14 cellular contexts compared by ENCODE assay signal in the genomic region with DNA sequence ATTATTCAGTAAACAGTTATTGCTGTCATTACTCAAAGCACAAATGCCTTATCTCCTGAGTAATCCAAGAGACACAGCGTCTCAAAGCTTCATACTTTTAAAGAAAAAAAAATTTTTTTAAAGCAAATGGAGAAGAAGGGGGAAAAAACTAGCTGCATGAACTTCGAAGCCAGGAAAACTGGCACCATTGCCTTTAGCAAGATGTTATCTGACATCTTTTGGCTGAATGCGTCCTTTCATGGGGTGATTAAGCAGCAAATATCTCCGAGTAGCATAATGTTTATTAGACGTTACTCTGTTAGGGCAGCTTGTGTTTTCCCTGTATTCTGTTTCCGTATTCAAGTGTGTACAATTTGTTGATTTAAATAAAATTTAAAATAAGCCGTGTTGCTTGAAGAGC.
A peak's percentile ranks its signal among the peaks of the same experiment; 100 is the strongest.
DNase-seq lines count a peak whose midpoint lies in the region; ATAC-seq and TF ChIP-seq lines count a peak whose summit lies in the region.
"Had no signal": no experiment of that assay in that cellular context is flagged by ENCODE, and none has a peak within 500 bp of the region (broad histone marks: within the 10 kb centered on the region; RNA-seq: fewer than 3 reads in every experiment).

No MANE protein-coding gene starts in this region.

- H3K27me3 ChIP-seq in breast epithelium (no peaks in the 10 kb centered on the region), mammary epithelial cell (ENCODE audit: insufficient read depth, low read length) (no peaks in the 10 kb centered on the region)
- H3K27me3 ChIP-seq: BLaER1 treated with 17β-estradiol and CSF1 and Interleukin-3, amounts not matched to agents 10 nM and 100 nM had no signal

- BruUV-seq in MCF 10A (replicated peaks; lab: Mats Ljungman, UMichigan) = no TSS peak
- BruUV-seq in mammary epithelial cell (replicated peaks; lab: Mats Ljungman, UMichigan) = no TSS peak

- DNase-seq in breast epithelium (ENCODE audit: low spot score in 2 of 2) (no peak), MCF 10A (ENCODE audit: unreplicated experiment) (no peak), mammary epithelial cell (peak; percentile 5), mesothelial cell of epicardium (ENCODE audit: low spot score in 2 of 2, unreplicated experiment in 2 of 2) (no peak), NCI-H2196 (lab: John Stamatoyannopoulos, UW; ENCODE audit: unreplicated experiment) (no peak), kidney tubule cell (ENCODE audit: low spot score) (no peak)
- no peak for DNase-seq in stimulated activated CD4-positive, alpha-beta T cell treated with anti-CD3 and anti-CD28 coated beads, Interleukin-4, amount 100 ng/mL, for 4 hours
- DNase-seq: NCI-H1105, NCI-H187 treated with DMSO at 0.1 percent for 48 hours, NCI-H748 treated with DMSO at 0.1 percent for 48 hours had no signal

- H3K4me1 ChIP-seq in breast epithelium (no peaks in the 10 kb centered on the region), mammary epithelial cell (ENCODE audit: insufficient read depth, low read length) (peaks cover 5% of the 10 kb centered on the region)
- H3K4me1 ChIP-seq: BLaER1 treated with 17β-estradiol and CSF1 and Interleukin-3, amounts not matched to agents 10 nM and 100 nM; SJSA1 had no signal

- H3K4me1 Mint-ChIP-seq in MCF 10A (ENCODE audit: insufficient read depth, unreplicated experiment) (peaks cover 7% of the 10 kb centered on the region), mesothelial cell of epicardium (peaks cover 31% of the 10 kb centered on the region)

- H3K4me3 ChIP-seq in breast epithelium (peak overlapping the region in 2 of 3 donors; percentile 30 to 33), mammary epithelial cell (replicated peaks in 1 of 3; ENCODE audit: insufficient read depth in 1 of 3, low read depth in 2 of 3, low read length in 3 of 3) (no peak overlapping the region)
- H3K4me3 ChIP-seq: BLaER1 treated with 17β-estradiol and CSF1 and Interleukin-3, amounts not matched to agents 10 nM and 100 nM; SJSA1 had no signal

- H3K9ac ChIP-seq in mammary epithelial cell (ENCODE audit: insufficient read depth, low read length) = no peak overlapping the region
- H3K9ac ChIP-seq: BLaER1 treated with 17β-estradiol and CSF1 and Interleukin-3, amounts not matched to agents 10 nM and 100 nM; KMS-11 had no signal

- no peaks in the 10 kb centered on the region for H3K36me3 Mint-ChIP-seq in MCF 10A (ENCODE audit: insufficient read depth, unreplicated experiment)
- H3K36me3 Mint-ChIP-seq in mesothelial cell of epicardium = no peaks in the 10 kb centered on the region

- no peaks in the 10 kb centered on the region for H3K27me3 Mint-ChIP-seq in MCF 10A (ENCODE audit: insufficient read depth, unreplicated experiment)
- no peaks in the 10 kb centered on the region for H3K27me3 Mint-ChIP-seq in mesothelial cell of epicardium (ENCODE audit: low read depth)

- intact Hi-C loops in breast epithelium (cut with DNase I; ENCODE audit: low total_unique reads) (no loop called here), MCF 10A (cut with micrococcal nuclease) (no loop called here), mammary epithelial cell (cut with micrococcal nuclease) (no loop called here)

- H4K20me1 ChIP-seq in mammary epithelial cell (ENCODE audit: insufficient read depth, low read length) = no peaks in the 10 kb centered on the region
- H4K20me1 ChIP-seq: BLaER1 treated with 17β-estradiol and CSF1 and Interleukin-3, amounts not matched to agents 10 nM and 100 nM had no signal

- TF ChIP-seq POLR2A in breast epithelium (IDR thresholded peaks at IDR 0.05) = no peak

- H3K36me3 ChIP-seq in breast epithelium (no peaks in the 10 kb centered on the region), mammary epithelial cell (ENCODE audit: insufficient read depth, low read length) (no peaks in the 10 kb centered on the region)
- H3K36me3 ChIP-seq: BLaER1 treated with 17β-estradiol and CSF1 and Interleukin-3, amounts not matched to agents 10 nM and 100 nM; SJSA1 had no signal

- no peak for TF ChIP-seq CTCF in breast epithelium (IDR thresholded peaks at IDR 0.05)
- no peak for TF ChIP-seq CTCF in MCF 10A (IDR thresholded peaks at IDR 0.05; ENCODE audit: unreplicated experiment)
- TF ChIP-seq CTCF in mammary epithelial cell (conservative IDR thresholded peaks at IDR 0.05 in 1 of 2, IDR thresholded peaks at IDR 0.05 in 1 of 2; ENCODE audit: extremely low read depth in 1 of 2, insufficient read depth in 1 of 2, low read depth in 1 of 2, low read length in 2 of 2) = no peak
- no peak for TF ChIP-seq CTCF in mesothelial cell of epicardium (IDR thresholded peaks at IDR 0.05; ENCODE audit: unreplicated experiment)

- no peak for ATAC-seq in HG02642 (IDR thresholded peaks at IDR 0.05; ENCODE audit: poor library complexity, unreplicated experiment)

- H3K9me3 ChIP-seq in breast epithelium = no peaks in the 10 kb centered on the region
- H3K9me3 ChIP-seq in mammary epithelial cell (replicated peaks; ENCODE audit: insufficient read depth, low read length) = no peaks in the 10 kb centered on the region
- H3K9me3 ChIP-seq: SJSA1 had no signal

- H3K4me2 ChIP-seq in mammary epithelial cell (ENCODE audit: insufficient read depth, low read depth, low read length) = no peak overlapping the region
- H3K4me2 ChIP-seq: BLaER1 treated with 17β-estradiol and CSF1 and Interleukin-3, amounts not matched to agents 10 nM and 100 nM; KMS-11 had no signal

- CTCF ChIA-PET in MCF 10A (lab: Yijun Ruan, JAX) = interaction anchor here (1.1 kb wide), 1 partner anchor 8 kb away, joined by 4 read pairs; no protein-coding TSS in a partner anchor
- CTCF ChIA-PET in mammary epithelial cell (lab: Charles Lee; ENCODE audit: low non-redundant PET) = no interaction called here

- 28% methylated on average over 7 of the region's 7 CpGs for WGBS in mammary epithelial cell (ENCODE audit: low coverage, missing lambda C conversion rate)

- peak overlapping the region; percentile 63 for H2AFZ ChIP-seq in mammary epithelial cell (ENCODE audit: low read depth, low read length)

- dilution Hi-C loops in mammary epithelial cell (cut with HindIII; ENCODE audit: low sequenced_read_pairs) = loop anchor here (25.0 kb wide), 1 partner anchor 92 kb away; no protein-coding TSS in a partner anchor

- H3K4me3 Mint-ChIP-seq in MCF 10A (ENCODE audit: unreplicated experiment) (no peak overlapping the region), mesothelial cell of epicardium (peak overlapping the region; percentile 44)

- in situ Hi-C loops in mammary epithelial cell (cut with MboI; ENCODE audit: low sequenced_read_pairs in 2 of 2) = no loop called here

- no peaks in the 10 kb centered on the region for H3K9me3 Mint-ChIP-seq in MCF 10A (ENCODE audit: unreplicated experiment)
- H3K9me3 Mint-ChIP-seq in mesothelial cell of epicardium = peaks cover 5% of the 10 kb centered on the region

- POLR2A ChIA-PET in MCF 10A (lab: Yijun Ruan, JAX) = interaction anchor here (0.6 kb wide), 1 partner anchor 1020 kb away, joined by 3 read pairs; no protein-coding TSS in a partner anchor

- H3K27ac Mint-ChIP-seq in MCF 10A (ENCODE audit: low read depth, unreplicated experiment) (no peak overlapping the region), mesothelial cell of epicardium (peak overlapping the region; percentile 68)

- H3K79me2 ChIP-seq in mammary epithelial cell (ENCODE audit: insufficient read depth, low read length) = no peaks in the 10 kb centered on the region

- H3K27ac ChIP-seq in breast epithelium (peak overlapping the region; percentile 57 to 59), mammary epithelial cell (ENCODE audit: insufficient read depth, low read depth, low read length) (no peak overlapping the region)
- H3K27ac ChIP-seq: BLaER1 treated with 17β-estradiol and CSF1 and Interleukin-3, amounts not matched to agents 10 nM and 100 nM; KMS-11; SJSA1 had no signal

Comparison
In these comparisons a context has a peak if more than half of its experiments do, and no peak if none do; other contexts are left out.
1. H3K4me3 ChIP-seq: peak in breast epithelium (2 of 3); none in mammary epithelial cell (0 of 3).